ENCODE assay signal across 9 cellular contexts in the genomic region with DNA sequence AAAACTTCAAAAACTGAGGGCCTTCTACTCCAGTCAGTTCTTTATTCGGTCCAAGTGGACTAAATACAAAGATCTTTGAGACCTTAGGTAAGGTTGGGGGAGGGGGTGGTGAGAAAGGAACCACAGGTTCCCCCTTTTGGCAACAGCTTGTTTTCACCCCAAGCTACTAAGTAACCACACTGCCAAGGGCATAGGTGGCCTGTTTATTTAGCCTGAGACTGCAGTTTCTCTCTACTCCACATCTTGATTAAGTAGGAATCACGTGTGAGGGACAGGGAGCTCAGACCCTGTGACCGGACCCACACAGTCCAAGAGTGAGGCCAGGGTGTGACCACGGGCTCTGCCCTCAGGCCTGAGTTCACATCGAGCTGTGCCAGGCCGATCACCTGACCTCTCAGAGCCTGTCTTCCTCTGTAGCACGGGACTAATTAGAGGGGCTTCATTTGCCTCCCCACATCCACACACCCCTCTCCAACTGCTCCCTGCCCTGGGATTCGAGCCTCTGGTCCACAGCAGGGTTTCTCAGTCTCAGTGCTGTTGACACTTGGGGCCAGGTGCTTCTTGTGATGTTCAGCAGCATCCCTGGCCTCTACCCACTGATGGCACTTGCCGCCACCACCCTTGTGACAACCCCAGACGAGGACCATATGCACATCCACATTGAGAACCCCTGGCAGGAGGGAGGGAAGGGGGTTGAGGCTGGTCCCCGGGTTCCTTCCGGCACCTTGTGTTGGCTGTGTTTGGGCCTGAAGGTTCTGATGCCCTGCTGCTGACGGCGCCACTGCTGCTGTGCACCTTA. TPM values are rescaled to one million over a fixed set of nuclear protein-coding genes. Genes with fewer than 3 reads are reported as not detected.
A peak's percentile ranks its signal among the peaks of the same experiment; 100 is the strongest.
DNase-seq lines count a peak whose midpoint lies in the region; ATAC-seq, FAIRE-seq and TF ChIP-seq lines count a peak whose summit lies in the region.
"Had no signal": no experiment of that assay in that cellular context is flagged by ENCODE, and none has a peak within 500 bp of the region (broad histone marks: within the 10 kb centered on the region; RNA-seq: fewer than 3 reads in every experiment).

No MANE protein-coding gene starts in this region.

- POLR2A ChIA-PET in A549 (lab: Yijun Ruan, JAX): interaction anchor here (0.6 to 3.1 kb wide), 5 partner anchors 10 to 113 kb away, joined by 3 to 20 read pairs (median 3); no protein-coding TSS in a partner anchor

- FAIRE-seq in A549 (lab: Jason Lieb, UNC): no peak

- DNase-seq in A549 (ENCODE audit: low read depth in 1 of 2, low spot score in 1 of 2): no peak
- peak; percentile 57 for DNase-seq in H7
- DNase-seq in T-helper 17 cell: no peak
- peak; percentile 58 to 87 (median 83) for DNase-seq in right lobe of liver
- DNase-seq in NCI-H524 treated with DMSO at 0.1 percent for 48 hours (lab: John Stamatoyannopoulos, UW): no peak
- no peak for DNase-seq in iPS-NIHi7 (ENCODE audit: extremely low spot score)
- DNase-seq: NCI-H446 treated with DMSO at 0.1 percent for 48 hours had no signal

- intact Hi-C loops in right lobe of liver (cut with DNase I): no loop called here

- H3K27me3 ChIP-seq in H7 (ENCODE audit: control insufficient read depth, insufficient read depth, low read length): no peaks in the 10 kb centered on the region
- H3K27me3 ChIP-seq in right lobe of liver: no peaks in the 10 kb centered on the region

- peak; percentile 30 to 46 for ATAC-seq in A549
- ATAC-seq in T-helper 17 cell: peak; percentile 49
- peak; percentile 64 to 87 (median 74) for ATAC-seq in right lobe of liver
- no peak for ATAC-seq in GM18870 (IDR thresholded peaks at IDR 0.05; ENCODE audit: unreplicated experiment)
- ATAC-seq in GM18519 (IDR thresholded peaks at IDR 0.05; ENCODE audit: low FRiP score, unreplicated experiment): no peak

- CTCF ChIA-PET in A549 (lab: Yijun Ruan, JAX): interaction anchor here (0.7 to 3.6 kb wide), 10 partner anchors 10 to 114 kb away, joined by 3 to 36 read pairs (median 6); a partner anchor contains a TSS

- peak overlapping the region; percentile 78 for H3K27ac Mint-ChIP-seq in T-helper 17 cell

- no peaks in the 10 kb centered on the region for H3K27me3 Mint-ChIP-seq in T-helper 17 cell

- H3K36me3 ChIP-seq in H7 (replicated peaks; ENCODE audit: control insufficient read depth, insufficient read depth, low read length) (peaks cover 12% of the 10 kb centered on the region), right lobe of liver (peaks cover 0 to 29% (median 7%) of the 10 kb centered on the region in 4 donors)

- H3K36me3 Mint-ChIP-seq in T-helper 17 cell (ENCODE audit: low read depth): peaks cover 7% of the 10 kb centered on the region

- H3K4me2 ChIP-seq in A549: no peak overlapping the region

- H3K4me3 ChIP-seq in A549 (no peak overlapping the region), H7 (ENCODE audit: insufficient read depth, low read depth, low read length) (no peak overlapping the region), right lobe of liver (no peak overlapping the region)

- H3K4me3 Mint-ChIP-seq in T-helper 17 cell: peak overlapping the region; percentile 19

- no peaks in the 10 kb centered on the region for H3K9me3 ChIP-seq in A549
- H3K9me3 ChIP-seq in T-helper 17 cell (ENCODE audit: control insufficient read depth, low read length, poor library complexity, severe bottlenecking): no peaks in the 10 kb centered on the region
- no peaks in the 10 kb centered on the region for H3K9me3 ChIP-seq in right lobe of liver

- H3K4me1 ChIP-seq in A549 (peaks cover 34% of the 10 kb centered on the region; the same call in 2 of the 3 replicates), right lobe of liver (peaks cover 0 to 15% (median 6%) of the 10 kb centered on the region in 4 donors)

- no peak for TF ChIP-seq EP300 in A549 (IDR thresholded peaks at IDR 0.05)

- TF ChIP-seq POLR2A in A549 (IDR thresholded peaks at IDR 0.05; ENCODE audit: low read length) (no peak), right lobe of liver (IDR thresholded peaks at IDR 0.05) (no peak)

- H3K27ac ChIP-seq in A549 (peak overlapping the region in 1 of 2 experiments; percentile 23; a peak in 2 of 6 replicates), right lobe of liver (peak overlapping the region in 1 of 3 donors; percentile 20)

- TF ChIP-seq CTCF in A549 (IDR thresholded peaks at IDR 0.05) (no peak), right lobe of liver (IDR thresholded peaks at IDR 0.05) (no peak)

- no peak for TF ChIP-seq RAD21 in A549 (conservative IDR thresholded peaks at IDR 0.05 in 1 of 2, IDR thresholded peaks at IDR 0.05 in 1 of 2)

- peaks cover 28% of the 10 kb centered on the region for H3K4me1 Mint-ChIP-seq in T-helper 17 cell

- 75% methylated on average over 13 of the region's 14 CpGs for WGBS in A549 (ENCODE audit: missing lambda C conversion rate)
- whole genome bisulfite sequencing in right lobe of liver (ENCODE audit: insufficient coverage, low coverage, low lambda C conversion rate, missing lambda C conversion rate): 38% methylated on average over 8 of the region's 14 CpGs

TF ChIP-seq in A549, 52 proteins besides CTCF, POLR2A, EP300 and RAD21:
- no peak for TF ChIP-seq JUNB (IDR thresholded peaks at IDR 0.05)
- no peak for TF ChIP-seq NPAS2 (CRISPR knock-in tag; IDR thresholded peaks at IDR 0.05; ENCODE audit: borderline replicate concordance)
- TF ChIP-seq RFX5 (IDR thresholded peaks at IDR 0.05): no peak
- TF ChIP-seq, protein P1, sequence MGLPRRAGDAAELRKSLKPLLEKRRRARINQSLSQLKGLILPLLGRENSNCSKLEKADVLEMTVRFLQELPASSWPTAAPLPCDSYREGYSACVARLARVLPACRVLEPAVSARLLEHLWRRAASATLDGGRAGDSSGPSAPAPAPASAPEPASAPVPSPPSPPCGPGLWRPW (IDR thresholded peaks at IDR 0.05): no peak
- no peak for TF ChIP-seq CBX2 (IDR thresholded peaks at IDR 0.05; ENCODE audit: borderline replicate concordance, low read depth)
- TF ChIP-seq POLR2AphosphoS2 (conservative IDR thresholded peaks at IDR 0.05; ENCODE audit: low read length): 0 out of 2 replicates have a peak, but pooled peaks have one; percentile 8
- TF ChIP-seq, protein P2, sequence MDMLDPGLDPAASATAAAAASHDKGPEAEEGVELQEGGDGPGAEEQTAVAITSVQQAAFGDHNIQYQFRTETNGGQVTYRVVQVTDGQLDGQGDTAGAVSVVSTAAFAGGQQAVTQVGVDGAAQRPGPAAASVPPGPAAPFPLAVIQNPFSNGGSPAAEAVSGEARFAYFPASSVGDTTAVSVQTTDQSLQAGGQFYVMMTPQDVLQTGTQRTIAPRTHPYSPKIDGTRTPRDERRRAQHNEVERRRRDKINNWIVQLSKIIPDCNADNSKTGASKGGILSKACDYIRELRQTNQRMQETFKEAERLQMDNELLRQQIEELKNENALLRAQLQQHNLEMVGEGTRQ (IDR thresholded peaks at IDR 0.05): peak; percentile 22; the same call in 1 of the 2 replicates
- no peak for TF ChIP-seq FOSL2 (IDR thresholded peaks at IDR 0.05)
- no peak for TF ChIP-seq FOSL2 (CRISPR knock-in tag; IDR thresholded peaks at IDR 0.05)
- no peak for TF ChIP-seq RCOR1 (IDR thresholded peaks at IDR 0.05; ENCODE audit: low read depth, low read length)
- no peak for TF ChIP-seq RNF2 (IDR thresholded peaks at IDR 0.05; ENCODE audit: borderline replicate concordance, low read depth)
- TF ChIP-seq GATA3 (IDR thresholded peaks at IDR 0.05; ENCODE audit: borderline replicate concordance): no peak
- TF ChIP-seq SREBF2 (IDR thresholded peaks at IDR 0.05): no peak
- TF ChIP-seq FOSB (CRISPR knock-in tag; IDR thresholded peaks at IDR 0.05): peak; percentile 53; the same call in 1 of the 2 replicates
- TF ChIP-seq HOXB5 (CRISPR knock-in tag; IDR thresholded peaks at IDR 0.05): no peak
- no peak for TF ChIP-seq MYC (IDR thresholded peaks at IDR 0.05; ENCODE audit: borderline replicate concordance, low read length)
- no peak for TF ChIP-seq EHMT2 (IDR thresholded peaks at IDR 0.05; ENCODE audit: low read depth)
TF ChIP-seq in A549: peak in this region for 3.

RNA-seq across cellular contexts. Expression of a gene that starts 17.8 kb away (rescaled TPM):
- polyA plus RNA-seq in A549 (2011; rRNA removed) (0.74 and 0.78 TPM in 2 replicates), A549 (2017; fragmentation: RNase III; extraction: RNeasy Plus Mini Kit Qiagen cat#74134 plus additional on column Dnase treatment) (0.30 to 0.59 TPM (median 0.41 TPM) in 3 replicates)
- polyA plus RNA-seq in A549 (2012; cell fraction: cytosol; rRNA removed): 0.16 and 0.44 TPM in 2 replicates
- polyA plus RNA-seq in A549 (2012; cell fraction: nucleus; rRNA removed): 0.26 and 0.36 TPM in 2 replicates
- polyA minus RNA-seq in A549 (2011; rRNA and poly(A)+ RNA removed): 0.25 and 0.58 TPM in 2 replicates
- 1.7 and 2.4 TPM in 2 replicates for total RNA-seq in H7 (2014; rRNA removed; shearing (Covaris generic))
- total RNA-seq in T-helper 17 cell (1 to 10 TPM in 1 of 2 donors, under 1 TPM in 1; 0.68 to 2.2 TPM), right lobe of liver (1 to 10 TPM in 5 of 6 experiments, under 1 TPM in 1; 0.81 to 5.0 (median 2.3) TPM)

RNA-seq across cellular contexts. Expression of a gene that starts 28.0 kb away (rescaled TPM):
- polyA plus RNA-seq in A549 (2011; rRNA removed) (0.26 TPM in 1 of 2 replicates, not detected in the other), A549 (2017; fragmentation: RNase III; extraction: RNeasy Plus Mini Kit Qiagen cat#74134 plus additional on column Dnase treatment) (not detected in 3 replicates)
- not detected in 2 replicates for polyA plus RNA-seq in A549 (2012; cell fraction: cytosol; rRNA removed)
- 0.06 and 0.07 TPM in 2 replicates for polyA plus RNA-seq in A549 (2012; cell fraction: nucleus; rRNA removed)
- not detected in 2 replicates for polyA minus RNA-seq in A549 (2011; rRNA and poly(A)+ RNA removed)
- 0.70 and 0.83 TPM in 2 replicates for total RNA-seq in H7 (2014; rRNA removed; shearing (Covaris generic))
- total RNA-seq in T-helper 17 cell (1 to 10 TPM in 1 of 2 donors, not detected in 1; 1.1 TPM), right lobe of liver (1 to 10 TPM in 1 of 6 experiments, under 1 TPM in 2, not detected in 3; 0.12 to 1.3 (median 0.22) TPM)

RNA-seq across cellular contexts. Expression of a gene that starts 30.3 kb away (rescaled TPM):
- polyA plus RNA-seq in A549 (2011; rRNA removed) (1.1 and 1.2 TPM in 2 replicates), A549 (2017; fragmentation: RNase III; extraction: RNeasy Plus Mini Kit Qiagen cat#74134 plus additional on column Dnase treatment) (1.1 to 2.0 TPM (median 1.3 TPM) in 3 replicates)
- polyA plus RNA-seq in A549 (2012; cell fraction: cytosol; rRNA removed): 0.56 and 1.0 TPM in 2 replicates
- 0.54 and 0.76 TPM in 2 replicates for polyA plus RNA-seq in A549 (2012; cell fraction: nucleus; rRNA removed)
- polyA minus RNA-seq in A549 (2011; rRNA and poly(A)+ RNA removed): 1.4 and 2.2 TPM in 2 replicates
- total RNA-seq in H7 (2014; rRNA removed; shearing (Covaris generic)): 1.4 and 3.5 TPM in 2 replicates
- total RNA-seq in T-helper 17 cell (not detected), right lobe of liver (1 to 10 TPM; 1.8 to 4.1 (median 3.1) TPM)

Comparison
In these comparisons a context has a peak if more than half of its experiments do, and no peak if none do; other contexts are left out.
1. ATAC-seq: peak in A549 (2 of 2), T-helper 17 cell (single experiment) and right lobe of liver (4 of 4); none in GM18870 (single experiment) and GM18519 (single experiment).
2. DNase-seq: peak in H7 (single experiment) and right lobe of liver (3 of 3); none in A549 (0 of 2), T-helper 17 cell (0 of 3), NCI-H524 treated with DMSO at 0.1 percent for 48 hours (single experiment) and iPS-NIHi7 (single experiment).